33 cellular contexts compared by ENCODE assay signal in the genomic region with DNA sequence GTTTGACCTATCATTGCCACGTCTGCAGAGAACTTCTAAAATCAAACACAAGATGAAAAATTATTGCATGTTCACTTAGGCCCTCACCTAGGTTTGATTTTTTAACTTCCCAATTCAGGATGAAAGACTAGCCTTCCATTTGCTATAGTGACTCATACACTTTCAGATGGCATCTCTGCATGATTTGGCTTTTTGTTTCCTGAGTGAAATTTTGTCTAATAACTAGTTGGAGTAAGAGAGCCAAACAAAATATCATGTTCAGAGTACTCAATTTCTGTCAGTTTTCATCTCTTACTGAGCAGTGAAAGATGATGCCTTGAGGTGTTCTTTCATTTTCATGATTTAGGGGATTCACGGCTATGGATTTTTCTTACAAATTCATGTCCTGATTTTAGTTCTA.
DNase-seq lines count a peak whose midpoint lies in the region; ATAC-seq, FAIRE-seq and TF ChIP-seq lines count a peak whose summit lies in the region.
"Had no signal": no experiment of that assay in that cellular context is flagged by ENCODE, and none has a peak within 500 bp of the region (broad histone marks: within the 10 kb centered on the region; RNA-seq: fewer than 3 reads in every experiment).

No MANE protein-coding gene starts in this region.

- peak overlapping the region; percentile 25; the same call in 1 of the 2 replicates for H3K4me2 ChIP-seq in HCT116 (ENCODE audit: low read length)
- H3K4me2 ChIP-seq: PC-9 had no signal

- H3K79me2 ChIP-seq in HCT116 (ENCODE audit: insufficient read depth, low read length): no peaks in the 10 kb centered on the region

- H3K4me1 ChIP-seq in HCT116 (ENCODE audit: control insufficient read depth in 1 of 2, insufficient read depth in 2 of 2, low read length in 2 of 2): peaks cover 0 to 16% of the 10 kb centered on the region in 2 experiments; a peak in 2 of 4 replicates
- H3K4me1 ChIP-seq in CD8-positive, alpha-beta T cell (ENCODE audit: insufficient read depth, low read length): no peaks in the 10 kb centered on the region

- H3K27ac ChIP-seq in HCT116 (ENCODE audit: low read depth, low read length): no peak overlapping the region
- H3K27ac ChIP-seq in CD8-positive, alpha-beta T cell (ENCODE audit: low read depth, low read length): no peak overlapping the region
- H3K27ac ChIP-seq: PC-9 had no signal

- RAD21 ChIA-PET in HCT116 (lab: Charles Lee; ENCODE audit: low non-redundant PET in 1 of 2, low total read pairs in 2 of 2, uncharacterized antibody in 2 of 2, unreplicated experiment in 2 of 2): no interaction called here

- BruUV-seq in HCT116 (replicated peaks; lab: Mats Ljungman, UMichigan): no TSS peak

- POLR2A ChIA-PET in HCT116 (lab: Charles Lee): no interaction called here
- POLR2A ChIA-PET in CD8-positive, alpha-beta T cell (lab: Charles Lee): no interaction called here

- ATAC-seq in HCT116 (no peak), GM21515 (IDR thresholded peaks at IDR 0.05; ENCODE audit: unreplicated experiment) (no peak)
- ATAC-seq in CD8-positive, alpha-beta T cell: no peak
- ATAC-seq: activated CD8-positive, alpha-beta T cell treated with anti-CD3 and anti-CD28 coated beads, Interleukin-2, amount 10 ng/mL, durations not matched to agents 7 days and 5 days; activated naive CD4-positive, alpha-beta T cell treated with anti-CD3 and anti-CD28 coated beads, Interleukin-2, amount 50 U/mL, for 72 hours; left cardiac atrium; mucosa of descending colon; stimulated activated effector memory CD8-positive, alpha-beta T cell treated with anti-CD3 and anti-CD28 coated beads, Interleukin-12 subunit alpha, Interleukin-12 subunit beta, amount 100 ng/mL, for 72 hours had no signal

- no peaks in the 10 kb centered on the region for H3K9me3 ChIP-seq in HCT116 (ENCODE audit: control insufficient read depth in 1 of 2, insufficient read depth in 1 of 2, low read depth in 1 of 2, low read length in 2 of 2)
- H3K9me3 ChIP-seq in CD8-positive, alpha-beta T cell (ENCODE audit: low read length): no peaks in the 10 kb centered on the region
- H3K9me3 ChIP-seq: mucosa of descending colon had no signal

- no peaks in the 10 kb centered on the region for H3K9me2 ChIP-seq in HCT116 (ENCODE audit: insufficient read depth)

- no peaks in the 10 kb centered on the region for H3K4me1 Mint-ChIP-seq in CD8-positive, alpha-beta T cell (ENCODE audit: low read depth)
- H3K4me1 Mint-ChIP-seq: CD4-positive, CD25-positive, alpha-beta regulatory T cell; nephron; stimulated activated effector memory CD8-positive, alpha-beta T cell treated with anti-CD3 and anti-CD28 coated beads, Interleukin-12 subunit alpha, Interleukin-12 subunit beta, amount 100 ng/mL, for 72 hours had no signal

- DNase-seq in A172 (ENCODE audit: low spot score) (peak; percentile 33), HCT116 (ENCODE audit: low read depth, low spot score) (no peak), astrocyte of the hippocampus (ENCODE audit: low read depth, low spot score) (peak; percentile 5), fibroblast of the aortic adventitia (ENCODE audit: low read depth) (peak; percentile 9), foreskin melanocyte (no peak), urothelium cell line (ENCODE audit: low spot score) (no peak)
- DNase-seq in CD8-positive, alpha-beta T cell: no peak
- DNase-seq: 8988T; activated CD8-positive, alpha-beta T cell treated with anti-CD3 and anti-CD28 coated beads, Interleukin-2, amount 10 ng/mL, durations not matched to agents 7 days and 5 days; amygdala; CD4-positive, CD25-positive, alpha-beta regulatory T cell; dermis blood vessel endothelial cell; DMS79 treated with DMSO at 0.1 percent for 48 hours; hippocampal formation; left cardiac atrium; mucosa of descending colon; NCI-H1105; NCI-H187; NCI-H2171; NCI-H510A treated with DMSO at 0.1 percent for 48 hours; NK-92 treated with Interleukin-12 subunit alpha and Interleukin-12 subunit beta, amount 100 ng/mL, for 24 hours; SHP77; stimulated activated CD4-positive, alpha-beta T cell treated with anti-CD3 and anti-CD28 coated beads, Interleukin-15, amount 100 ng/mL, for 24 hours; stimulated activated CD4-positive, alpha-beta T cell treated with anti-CD3 and anti-CD28 coated beads, Interleukin-4, amount 100 ng/mL, for 4 hours; trophoblast cell had no signal

- FAIRE-seq in urothelium cell line (lab: Jason Lieb, UNC): no peak

- no peaks in the 10 kb centered on the region for H3K27me3 ChIP-seq in HCT116 (ENCODE audit: insufficient read depth, low read length)
- no peaks in the 10 kb centered on the region for H3K27me3 ChIP-seq in CD8-positive, alpha-beta T cell (ENCODE audit: insufficient read depth, low read length)

- H3K9ac ChIP-seq in HCT116 (ENCODE audit: low read length): no peak overlapping the region

- H3K4me3 ChIP-seq in HCT116 (replicated peaks in 1 of 2; ENCODE audit: low read depth in 1 of 2, low read length in 2 of 2) (no peak overlapping the region), fibroblast of the aortic adventitia (ENCODE audit: low read depth, low read length) (no peak overlapping the region)
- no peak overlapping the region for H3K4me3 ChIP-seq in CD8-positive, alpha-beta T cell (ENCODE audit: low read depth, low read length)
- H3K4me3 ChIP-seq: lung, mucosa of descending colon, PC-9 had no signal

- intact Hi-C loops in HCT116 (cut with micrococcal nuclease): no loop called here
- intact Hi-C loops in CD8-positive, alpha-beta T cell (cut with DNase I, micrococcal nuclease): no loop called here

- no peaks in the 10 kb centered on the region for H4K20me1 ChIP-seq in HCT116 (ENCODE audit: insufficient read depth)

- H3K9me3 Mint-ChIP-seq in CD8-positive, alpha-beta T cell: no peaks in the 10 kb centered on the region
- H3K9me3 Mint-ChIP-seq: activated naive CD4-positive, alpha-beta T cell treated with anti-CD3 and anti-CD28 coated beads, Interleukin-2, amount 50 U/mL, for 72 hours; activated T-helper 2 cell treated with anti-CD3 and anti-CD28 coated beads, Interferon-gamma antibody, Interleukin-2, Interleukin-4, amounts not matched to agents 10 μg/mL and 5 μg/mL and 100 μg/mL, durations not matched to agents 14 hours and 24 hours and 36 hours; nephron; T-helper 2 cell treated with Interferon-gamma antibody and Interleukin-4, amounts not matched to agents 5 μg/mL and 100 μg/mL, for 36 hours had no signal

- H2AFZ ChIP-seq in HCT116 (ENCODE audit: low read depth, low read length, poor library complexity, severe bottlenecking): no peak overlapping the region
- H2AFZ ChIP-seq: PC-9 had no signal

- no peak for TF ChIP-seq POLR2A in HCT116 (IDR thresholded peaks at IDR 0.05; ENCODE audit: borderline replicate concordance, extremely low read depth, insufficient read depth, insufficient read length)

- no peak overlapping the region for H3K27ac Mint-ChIP-seq in CD8-positive, alpha-beta T cell
- H3K27ac Mint-ChIP-seq: activated CD8-positive, alpha-beta T cell treated with anti-CD3 and anti-CD28 coated beads, Interleukin-2, amount 10 ng/mL, durations not matched to agents 7 days and 5 days; activated naive CD4-positive, alpha-beta T cell treated with anti-CD3 and anti-CD28 coated beads, Interleukin-2, amount 50 U/mL, for 72 hours; activated T-helper 2 cell treated with anti-CD3 and anti-CD28 coated beads, Interferon-gamma antibody, Interleukin-2, Interleukin-4, amounts not matched to agents 10 μg/mL and 5 μg/mL and 100 μg/mL, durations not matched to agents 14 hours and 24 hours and 36 hours; CD4-positive, CD25-positive, alpha-beta regulatory T cell; nephron; stimulated activated effector memory CD8-positive, alpha-beta T cell treated with anti-CD3 and anti-CD28 coated beads, Interleukin-12 subunit alpha, Interleukin-12 subunit beta, amount 100 ng/mL, for 72 hours; T-helper 2 cell treated with Interferon-gamma antibody and Interleukin-4, amounts not matched to agents 5 μg/mL and 100 μg/mL, for 36 hours had no signal

- CTCF ChIA-PET in HCT116 (lab: Charles Lee): no interaction called here
- CTCF ChIA-PET in CD8-positive, alpha-beta T cell (lab: Charles Lee): no interaction called here

- TF ChIP-seq CTCF in HCT116 (IDR thresholded peaks at IDR 0.05 in 2 of 3, conservative IDR thresholded peaks at IDR 0.05 in 1 of 3; ENCODE audit: borderline replicate concordance in 1 of 3, insufficient read depth in 1 of 3, low read depth in 2 of 3, low read length in 2 of 3) (no peak), fibroblast of the aortic adventitia (IDR thresholded peaks at IDR 0.05; ENCODE audit: insufficient read depth, low read length) (no peak)
- no peak for TF ChIP-seq CTCF in CD8-positive, alpha-beta T cell (IDR thresholded peaks at IDR 0.05)

- H3K36me3 Mint-ChIP-seq in CD8-positive, alpha-beta T cell: no peaks in the 10 kb centered on the region
- H3K36me3 Mint-ChIP-seq: activated naive CD4-positive, alpha-beta T cell treated with anti-CD3 and anti-CD28 coated beads, Interleukin-2, amount 50 U/mL, for 72 hours; CD4-positive, CD25-positive, alpha-beta regulatory T cell; stimulated activated effector memory CD8-positive, alpha-beta T cell treated with anti-CD3 and anti-CD28 coated beads, Interleukin-12 subunit alpha, Interleukin-12 subunit beta, amount 100 ng/mL, for 72 hours had no signal

- H3K27me3 Mint-ChIP-seq in CD8-positive, alpha-beta T cell (ENCODE audit: low read depth): no peaks in the 10 kb centered on the region
- H3K27me3 Mint-ChIP-seq: CD4-positive, CD25-positive, alpha-beta regulatory T cell had no signal

- H3K4me3 Mint-ChIP-seq in CD8-positive, alpha-beta T cell: no peak overlapping the region
- H3K4me3 Mint-ChIP-seq: activated CD8-positive, alpha-beta T cell treated with anti-CD3 and anti-CD28 coated beads, Interleukin-2, amount 10 ng/mL, durations not matched to agents 7 days and 5 days; CD4-positive, CD25-positive, alpha-beta regulatory T cell; nephron; stimulated activated effector memory CD8-positive, alpha-beta T cell treated with anti-CD3 and anti-CD28 coated beads, Interleukin-12 subunit alpha, Interleukin-12 subunit beta, amount 100 ng/mL, for 72 hours; T-helper 2 cell treated with Interferon-gamma antibody and Interleukin-4, amounts not matched to agents 5 μg/mL and 100 μg/mL, for 36 hours had no signal

- no peak for TF ChIP-seq RAD21 in HCT116 (IDR thresholded peaks at IDR 0.05; ENCODE audit: low read depth)

- H3K36me3 ChIP-seq in HCT116 (ENCODE audit: control insufficient read depth in 1 of 2, insufficient read depth in 2 of 2, low read length in 2 of 2): no peaks in the 10 kb centered on the region
- no peaks in the 10 kb centered on the region for H3K36me3 ChIP-seq in CD8-positive, alpha-beta T cell (ENCODE audit: insufficient read depth, low read length)

TF ChIP-seq in HCT116, 20 proteins besides CTCF, POLR2A, EP300 and RAD21:
- TF ChIP-seq CBX3 (IDR thresholded peaks at IDR 0.05; ENCODE audit: low read depth) (no peak), FOSL1 (IDR thresholded peaks at IDR 0.05; ENCODE audit: low read depth) (no peak), ELF1 (IDR thresholded peaks at IDR 0.05; ENCODE audit: borderline replicate concordance, low read depth) (no peak)
TF ChIP-seq in HCT116: peak in this region for 0.

Comparison
In these comparisons a context has a peak if more than half of its experiments do, and no peak if none do; other contexts are left out.
1. DNase-seq: peak in A172 (single experiment), astrocyte of the hippocampus (single experiment) and fibroblast of the aortic adventitia (single experiment); none in HCT116 (single experiment), foreskin melanocyte (single experiment), CD8-positive, alpha-beta T cell (0 of 7) and urothelium cell line (single experiment).